In genomic region chr10:131824371-131825149, GRCh38 we compare ENCODE assay signal across 22 cellular contexts.
DNase-seq lines count a peak whose midpoint lies in the region; ATAC-seq, FAIRE-seq and TF ChIP-seq lines count a peak whose summit lies in the region.
"Had no signal": no experiment of that assay in that cellular context is flagged by ENCODE, and none has a peak within 500 bp of the region (broad histone marks: within the 10 kb centered on the region; RNA-seq: fewer than 3 reads in every experiment).

No MANE protein-coding gene starts in this region.

- H3K27ac Mint-ChIP-seq in GM23338 = no peak overlapping the region
- H3K27ac Mint-ChIP-seq in natural killer cell treated with Interleukin-12 subunit alpha and Interleukin-12 subunit beta and Interleukin-15 and Interleukin-18, amount 100 ng/mL, for 72 hours = no peak overlapping the region
- H3K27ac Mint-ChIP-seq in activated CD8-positive, alpha-beta T cell treated with anti-CD3 and anti-CD28 coated beads for 36 hours = no peak overlapping the region

- no peaks in the 10 kb centered on the region for H4K20me1 ChIP-seq in GM23338 (replicated peaks; ENCODE audit: insufficient read depth)

- TF ChIP-seq POLR2A in A549 (IDR thresholded peaks at IDR 0.05; ENCODE audit: low read length) (no peak), transverse colon (IDR thresholded peaks at IDR 0.05) (no peak)

- CTCF ChIA-PET in A549 (lab: Yijun Ruan, JAX) = interaction anchor here (0.7 kb wide), 1 partner anchor 371 kb away, joined by 3 read pairs; no protein-coding TSS in a partner anchor
- CTCF ChIA-PET in activated CD8-positive, alpha-beta T cell treated with anti-CD3 and anti-CD28 coated beads for 36 hours (lab: Charles Lee) = no interaction called here

- H3K4me1 ChIP-seq in A549 (peaks cover 11% of the 10 kb centered on the region; the same call in 2 of the 3 replicates), GM23338 (ENCODE audit: insufficient read depth) (no peaks in the 10 kb centered on the region; the same call in 1 of the 2 replicates), transverse colon (no peaks in the 10 kb centered on the region)

- no peaks in the 10 kb centered on the region for H3K79me2 ChIP-seq in GM23338 (replicated peaks; ENCODE audit: insufficient read depth)

- peaks cover 18% of the 10 kb centered on the region for H3K4me1 Mint-ChIP-seq in GM23338
- H3K4me1 Mint-ChIP-seq in natural killer cell treated with Interleukin-12 subunit alpha and Interleukin-12 subunit beta and Interleukin-15 and Interleukin-18, amount 100 ng/mL, for 72 hours (ENCODE audit: low read depth in 2 of 2) = no peaks in the 10 kb centered on the region
- no peaks in the 10 kb centered on the region for H3K4me1 Mint-ChIP-seq in activated CD8-positive, alpha-beta T cell treated with anti-CD3 and anti-CD28 coated beads for 36 hours (ENCODE audit: low read depth)

- peak; percentile 81 for ATAC-seq in A549
- peak; percentile 77 for ATAC-seq in GM23338
- peak; percentile 22 to 65 for ATAC-seq in natural killer cell treated with Interleukin-12 subunit alpha and Interleukin-12 subunit beta and Interleukin-15 and Interleukin-18, amount 100 ng/mL, for 72 hours
- ATAC-seq in activated CD8-positive, alpha-beta T cell treated with anti-CD3 and anti-CD28 coated beads for 36 hours = no peak
- ATAC-seq: left cardiac atrium had no signal

- H3K27me3 ChIP-seq in GM23338 (ENCODE audit: insufficient read depth) (no peaks in the 10 kb centered on the region), transverse colon (no peaks in the 10 kb centered on the region)

- peaks cover 3% of the 10 kb centered on the region; the same call in 1 of the 3 replicates for H3K9me3 ChIP-seq in A549
- no peaks in the 10 kb centered on the region for H3K9me3 ChIP-seq in transverse colon

- H3K27me3 Mint-ChIP-seq in GM23338 (ENCODE audit: insufficient read depth, low read depth, poor library complexity) = peaks cover 3% of the 10 kb centered on the region
- peaks cover 0 to 9% of the 10 kb centered on the region in 2 donors for H3K27me3 Mint-ChIP-seq in natural killer cell treated with Interleukin-12 subunit alpha and Interleukin-12 subunit beta and Interleukin-15 and Interleukin-18, amount 100 ng/mL, for 72 hours
- no peaks in the 10 kb centered on the region for H3K27me3 Mint-ChIP-seq in activated CD8-positive, alpha-beta T cell treated with anti-CD3 and anti-CD28 coated beads for 36 hours

- DNase-seq in A549 (ENCODE audit: low read depth in 1 of 2, low spot score in 1 of 2) (peak in 1 of 2 experiments; percentile 17), GM23338 (ENCODE audit: low spot score) (no peak), choroid plexus epithelial cell (ENCODE audit: low read depth) (peak; percentile 17), NCI-H774 (lab: John Stamatoyannopoulos, UW) (no peak), transverse colon (no peak), GM10266 (ENCODE audit: extremely low spot score) (no peak)
- DNase-seq in natural killer cell treated with Interleukin-12 subunit alpha and Interleukin-12 subunit beta and Interleukin-15 and Interleukin-18, amount 100 ng/mL, for 72 hours (ENCODE audit: low spot score) = no peak
- DNase-seq in activated CD8-positive, alpha-beta T cell treated with anti-CD3 and anti-CD28 coated beads for 36 hours = no peak
- DNase-seq: COR-L47; dermis blood vessel endothelial cell; EL; erythroblast; IMR-90; left cardiac atrium; NCI-H1930; NCI-H446 treated with DMSO at 0.1 percent for 48 hours; Right ventricle myocardium superior; stimulated activated CD4-positive, alpha-beta T cell treated with anti-CD3 and anti-CD28 coated beads, Interleukin-4, amount 100 ng/mL, for 1 hour; substantia nigra; T-helper 1 cell had no signal

- no peaks in the 10 kb centered on the region; the same call in 2 of the 3 replicates for H3K36me3 Mint-ChIP-seq in GM23338 (ENCODE audit: low read depth)
- H3K36me3 Mint-ChIP-seq in natural killer cell treated with Interleukin-12 subunit alpha and Interleukin-12 subunit beta and Interleukin-15 and Interleukin-18, amount 100 ng/mL, for 72 hours = no peaks in the 10 kb centered on the region
- H3K36me3 Mint-ChIP-seq in activated CD8-positive, alpha-beta T cell treated with anti-CD3 and anti-CD28 coated beads for 36 hours (ENCODE audit: low read depth) = no peaks in the 10 kb centered on the region

- H3K9me3 Mint-ChIP-seq in GM23338 = no peaks in the 10 kb centered on the region
- H3K9me3 Mint-ChIP-seq in natural killer cell treated with Interleukin-12 subunit alpha and Interleukin-12 subunit beta and Interleukin-15 and Interleukin-18, amount 100 ng/mL, for 72 hours = no peaks in the 10 kb centered on the region
- no peaks in the 10 kb centered on the region for H3K9me3 Mint-ChIP-seq in activated CD8-positive, alpha-beta T cell treated with anti-CD3 and anti-CD28 coated beads for 36 hours

- no peaks in the 10 kb centered on the region; the same call in 1 of the 2 replicates for H3K9me2 ChIP-seq in GM23338 (ENCODE audit: insufficient read depth)

- H3K36me3 ChIP-seq in GM23338 (ENCODE audit: insufficient read depth) (no peaks in the 10 kb centered on the region), transverse colon (no peaks in the 10 kb centered on the region)

- TF ChIP-seq RAD21 in A549 (conservative IDR thresholded peaks at IDR 0.05 in 1 of 2, IDR thresholded peaks at IDR 0.05 in 1 of 2) = no peak

- in situ Hi-C loops in transverse colon (cut with MboI; ENCODE audit: low pct_ligation_motif_present in 1 of 4, low pct_unique_long_range_greater_than_20kb in 1 of 4, low sequenced_read_pairs in 3 of 4) = no loop called here

- POLR2A ChIA-PET in A549 (lab: Yijun Ruan, JAX) = no interaction called here
- POLR2A ChIA-PET in activated CD8-positive, alpha-beta T cell treated with anti-CD3 and anti-CD28 coated beads for 36 hours (lab: Charles Lee) = interaction anchor here (1.5 kb wide), 1 partner anchor 9 kb away, joined by 3 read pairs; no protein-coding TSS in a partner anchor

- no peak for TF ChIP-seq EP300 in A549 (IDR thresholded peaks at IDR 0.05)
- no peak for TF ChIP-seq EP300 in transverse colon (IDR thresholded peaks at IDR 0.05; ENCODE audit: low read depth)

- H2AFZ ChIP-seq in GM23338 = peak overlapping the region; percentile 88; the same call in 1 of the 2 replicates

- WGBS in A549 (ENCODE audit: missing lambda C conversion rate) = 43% methylated on average over 17 of the region's 24 CpGs
- WGBS in transverse colon (ENCODE audit: low coverage in 1 of 2), 2 donors = 61 to 90% methylated on average over 2 to 23 of the region's 24 CpGs

- H3K4me3 ChIP-seq in A549 (no peak overlapping the region), GM23338 (no peak overlapping the region), choroid plexus epithelial cell (ENCODE audit: low read depth, low read length) (no peak overlapping the region), transverse colon (no peak overlapping the region)
- H3K4me3 ChIP-seq: skin epidermis had no signal

- FAIRE-seq in A549 (lab: Jason Lieb, UNC) = no peak
- FAIRE-seq: frontal cortex had no signal

- no peak for TF ChIP-seq CTCF in A549 (IDR thresholded peaks at IDR 0.05)
- no peak for TF ChIP-seq CTCF in GM23338 (conservative IDR thresholded peaks at IDR 0.05; ENCODE audit: low read depth in 2 of 2)
- no peak for TF ChIP-seq CTCF in choroid plexus epithelial cell (conservative IDR thresholded peaks at IDR 0.05; ENCODE audit: low read depth, low read length)
- no peak for TF ChIP-seq CTCF in transverse colon (IDR thresholded peaks at IDR 0.05)
- no peak for TF ChIP-seq CTCF in GM10266 (IDR thresholded peaks at IDR 0.05; ENCODE audit: control insufficient read depth, insufficient read depth, low read depth, missing control alignments)
- no peak for TF ChIP-seq CTCF in activated CD8-positive, alpha-beta T cell treated with anti-CD3 and anti-CD28 coated beads for 36 hours (IDR thresholded peaks at IDR 0.05)

- no peaks in the 10 kb centered on the region for H3F3A ChIP-seq in GM23338 (replicated peaks; ENCODE audit: low read depth)

- peak overlapping the region in 1 of 2 experiments; percentile 57; a peak in 2 of 6 replicates for H3K27ac ChIP-seq in A549
- no peak overlapping the region for H3K27ac ChIP-seq in GM23338 (ENCODE audit: low read depth)
- H3K27ac ChIP-seq in transverse colon = no peak overlapping the region
- H3K27ac ChIP-seq: skin epidermis had no signal

- no peak overlapping the region for H3K4me3 Mint-ChIP-seq in GM23338
- no peak overlapping the region for H3K4me3 Mint-ChIP-seq in natural killer cell treated with Interleukin-12 subunit alpha and Interleukin-12 subunit beta and Interleukin-15 and Interleukin-18, amount 100 ng/mL, for 72 hours
- H3K4me3 Mint-ChIP-seq in activated CD8-positive, alpha-beta T cell treated with anti-CD3 and anti-CD28 coated beads for 36 hours = no peak overlapping the region

- intact Hi-C loops in transverse colon (cut with DNase I; ENCODE audit: low total_unique reads) = no loop called here
- intact Hi-C loops in activated CD8-positive, alpha-beta T cell treated with anti-CD3 and anti-CD28 coated beads for 36 hours (cut with micrococcal nuclease) = no loop called here

- peak overlapping the region; percentile 52 for H3K4me2 ChIP-seq in A549
- H3K4me2 ChIP-seq in GM23338 = no peak overlapping the region

TF ChIP-seq in A549, 52 proteins besides CTCF, POLR2A, EP300 and RAD21 (continues in another document):
- TF ChIP-seq ZFP36 (IDR thresholded peaks at IDR 0.05; ENCODE audit: borderline replicate concordance, partially characterized antibody) = no peak

TF ChIP-seq in GM23338, 12 proteins besides CTCF, POLR2A, EP300 and RAD21 (continues in another document):
- TF ChIP-seq STAT1 (IDR thresholded peaks at IDR 0.05; ENCODE audit: unreplicated experiment) = no peak
- no peak for TF ChIP-seq ZNF114 (CRISPR knock-in tag; IDR thresholded peaks at IDR 0.05)
- TF ChIP-seq CREB1 (CRISPR knock-in tag; IDR thresholded peaks at IDR 0.05; ENCODE audit: low read depth) = no peak
